In the genomic region with DNA sequence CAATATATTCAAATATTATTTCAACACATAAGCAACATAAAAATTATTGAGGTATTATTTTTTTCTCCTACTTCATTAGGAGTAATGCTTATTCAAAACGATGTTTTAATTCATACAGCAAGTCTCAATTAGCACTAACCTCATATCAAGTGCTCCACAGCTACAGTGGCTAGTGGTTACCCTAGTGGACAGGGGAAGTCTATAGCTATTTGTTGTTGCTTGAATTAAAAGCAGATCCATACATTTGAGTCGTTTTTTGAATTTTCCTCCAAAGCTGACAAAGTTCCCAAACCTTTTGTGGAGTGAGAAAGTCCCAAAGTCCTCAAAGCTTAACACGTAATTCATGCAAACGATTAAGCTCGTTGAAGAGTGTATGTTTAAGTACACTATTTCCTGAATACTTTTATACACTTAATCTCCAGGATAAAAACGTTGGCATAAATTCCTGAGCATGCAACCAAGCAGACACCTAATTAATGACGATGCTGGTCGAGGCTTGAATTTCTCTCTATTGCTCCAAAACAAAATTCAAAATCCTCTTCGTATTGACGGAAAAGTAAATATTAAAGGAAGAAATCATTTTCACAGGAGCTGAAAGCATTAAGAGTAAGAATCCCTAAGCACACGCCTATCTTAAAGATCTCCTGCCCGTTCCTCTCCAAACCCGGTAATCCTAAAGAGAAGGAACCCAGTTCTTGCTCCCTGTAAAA, we compare ENCODE assay signal across 1 cellular context.
TF ChIP-seq lines count a peak whose summit lies in the region.

No MANE protein-coding gene starts in this region.

TF ChIP-seq in HepG2, 621 proteins besides CTCF, POLR2A, EP300 and RAD21:
- no peak for TF ChIP-seq ZNF678 (CRISPR knock-in tag; IDR thresholded peaks at IDR 0.05)
- no peak for TF ChIP-seq ZNF296 (CRISPR knock-in tag; conservative IDR thresholded peaks at IDR 0.05)
- TF ChIP-seq, protein P1, sequence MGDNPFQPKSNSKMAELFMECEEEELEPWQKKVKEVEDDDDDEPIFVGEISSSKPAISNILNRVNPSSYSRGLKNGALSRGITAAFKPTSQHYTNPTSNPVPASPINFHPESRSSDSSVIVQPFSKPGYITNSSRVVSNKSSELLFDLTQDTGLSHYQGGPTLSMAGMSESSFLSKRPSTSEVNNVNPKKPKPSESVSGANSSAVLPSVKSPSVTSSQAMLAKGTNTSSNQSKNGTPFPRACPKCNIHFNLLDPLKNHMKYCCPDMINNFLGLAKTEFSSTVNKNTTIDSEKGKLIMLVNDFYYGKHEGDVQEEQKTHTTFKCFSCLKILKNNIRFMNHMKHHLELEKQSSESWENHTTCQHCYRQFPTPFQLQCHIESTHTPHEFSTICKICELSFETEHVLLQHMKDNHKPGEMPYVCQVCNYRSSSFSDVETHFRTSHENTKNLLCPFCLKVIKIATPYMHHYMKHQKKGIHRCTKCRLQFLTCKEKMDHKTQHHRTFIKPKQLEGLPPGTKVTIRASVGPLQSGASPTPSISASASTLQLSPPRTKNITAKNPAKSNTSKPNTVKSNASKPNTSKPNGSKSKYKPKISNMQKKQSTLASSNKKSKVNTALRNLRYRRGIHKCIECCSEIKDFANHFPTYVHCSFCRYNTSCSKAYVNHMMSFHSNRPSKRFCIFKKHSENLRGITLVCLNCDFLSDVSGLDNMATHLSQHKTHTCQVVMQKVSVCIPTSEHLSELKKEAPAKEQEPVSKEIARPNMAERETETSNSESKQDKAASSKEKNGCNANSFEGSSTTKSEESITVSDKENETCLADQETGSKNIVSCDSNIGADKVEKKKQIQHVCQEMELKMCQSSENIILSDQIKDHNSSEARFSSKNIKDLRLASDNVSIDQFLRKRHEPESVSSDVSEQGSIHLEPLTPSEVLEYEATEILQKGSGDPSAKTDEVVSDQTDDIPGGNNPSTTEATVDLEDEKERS (CRISPR knock-in tag; IDR thresholded peaks at IDR 0.05): 0 out of 2 replicates have a peak, but pooled peaks have one; percentile 2
- TF ChIP-seq ZNF292 (CRISPR knock-in tag; IDR thresholded peaks at IDR 0.05; ENCODE audit: borderline replicate concordance, low read depth): 0 out of 2 replicates have a peak, but pooled peaks have one; percentile 1
